ENCODE assay signal across 1 cellular context in the genomic region with DNA sequence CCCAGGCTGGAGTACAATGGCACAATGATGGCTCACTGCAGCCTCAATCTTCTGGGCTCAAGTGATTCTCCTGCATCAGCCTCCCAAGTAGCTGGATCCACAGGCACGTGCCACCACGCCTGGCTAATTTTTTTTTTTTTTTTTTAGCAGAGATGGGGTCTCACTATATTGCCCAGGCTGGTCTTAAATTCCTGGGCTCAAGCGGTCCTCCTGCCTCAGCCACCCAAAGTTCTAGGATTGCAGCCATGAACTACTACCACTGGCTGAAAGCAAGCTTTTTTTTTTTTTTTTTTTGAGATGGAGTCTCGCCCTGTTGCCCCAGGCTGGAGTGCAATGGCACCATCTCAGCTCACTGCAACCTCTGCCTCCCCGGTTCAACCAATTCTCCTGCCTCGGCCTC.
TF ChIP-seq lines count a peak whose summit lies in the region.

No MANE protein-coding gene starts in this region.

TF ChIP-seq in K562, 482 proteins besides CTCF, POLR2A, EP300 and RAD21:
- TF ChIP-seq ZFX (CRISPR knock-in tag; IDR thresholded peaks at IDR 0.05): peak; percentile 0; the same call in 1 of the 2 replicates
- peak; percentile 63 for TF ChIP-seq ZNF121 (CRISPR knock-in tag; conservative IDR thresholded peaks at IDR 0.05)
